Comparison of ENCODE assay signal across 15 cellular contexts in the genomic region with DNA sequence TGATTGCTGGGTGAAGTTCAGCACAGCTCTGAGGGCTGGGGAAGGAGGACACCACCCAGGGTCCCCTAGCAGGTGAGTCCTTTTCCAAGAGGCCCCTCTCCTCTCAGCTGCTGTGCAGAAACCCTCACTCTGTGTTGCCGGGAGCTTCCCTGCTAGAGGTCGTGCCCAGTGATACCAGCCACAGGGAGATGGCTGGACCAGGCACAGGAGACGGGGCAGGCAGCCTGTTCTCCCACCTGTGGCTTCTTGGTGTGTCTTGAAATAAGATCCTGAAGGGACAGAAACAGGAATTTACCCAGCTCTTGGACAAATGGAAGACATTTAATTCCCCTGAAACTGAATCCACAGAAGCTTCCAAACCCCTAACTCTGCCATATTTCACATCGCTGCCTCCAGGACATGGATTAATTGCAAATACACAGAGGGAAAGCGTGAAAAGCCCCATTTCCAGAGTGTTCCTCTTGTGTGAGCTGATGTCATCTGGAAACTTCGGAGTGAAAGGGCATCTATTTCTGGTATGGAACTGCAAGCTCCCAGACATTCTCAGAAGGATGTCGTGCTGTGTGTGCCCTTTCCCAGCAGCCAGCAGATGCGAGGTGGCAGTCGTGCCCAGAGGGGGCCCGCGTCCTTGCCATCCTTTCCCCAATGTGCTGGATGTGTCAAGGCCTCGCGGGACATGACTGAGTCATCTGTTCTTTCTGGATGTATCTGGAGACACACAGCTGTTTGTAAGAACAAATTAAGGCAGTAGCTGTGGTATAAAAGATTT.
DNase-seq lines count a peak whose midpoint lies in the region; ATAC-seq and TF ChIP-seq lines count a peak whose summit lies in the region.
"Had no signal": no experiment of that assay in that cellular context is flagged by ENCODE, and none has a peak within 500 bp of the region (broad histone marks: within the 10 kb centered on the region; RNA-seq: fewer than 3 reads in every experiment).

No MANE protein-coding gene starts in this region.

- no peaks in the 10 kb centered on the region for H3K9me3 ChIP-seq in WERI-Rb-1 (ENCODE audit: severe bottlenecking)
- H3K9me3 ChIP-seq: prostate gland, SK-N-SH had no signal

- no peak overlapping the region for H3K4me3 Mint-ChIP-seq in activated T-helper 1 cell treated with anti-CD3 and anti-CD28 coated beads, Interleukin-12 subunit alpha, Interleukin-12 subunit beta, Interleukin-2, Interleukin-4 antibody, amounts not matched to agents 30 ng/mL and 10 ng/mL and 1 ng/mL, durations not matched to agents 14 hours and 24 hours and 36 hours
- H3K4me3 Mint-ChIP-seq: activated naive CD8-positive, alpha-beta T cell treated with anti-CD3 and anti-CD28 coated beads for 36 hours had no signal

- H3K4me1 Mint-ChIP-seq in activated T-helper 1 cell treated with anti-CD3 and anti-CD28 coated beads, Interleukin-12 subunit alpha, Interleukin-12 subunit beta, Interleukin-2, Interleukin-4 antibody, amounts not matched to agents 30 ng/mL and 10 ng/mL and 1 ng/mL, durations not matched to agents 14 hours and 24 hours and 36 hours (ENCODE audit: low read depth): no peaks in the 10 kb centered on the region
- H3K4me1 Mint-ChIP-seq: activated naive CD8-positive, alpha-beta T cell treated with anti-CD3 and anti-CD28 coated beads for 36 hours had no signal

- TF ChIP-seq CTCF in lower leg skin (IDR thresholded peaks at IDR 0.05) (no peak), WERI-Rb-1 (IDR thresholded peaks at IDR 0.05; ENCODE audit: low read depth, low read length) (no peak)

- H3K4me3 ChIP-seq in lower leg skin (ENCODE audit: low read depth, poor library complexity, severe bottlenecking) (no peak overlapping the region), skin epidermis (no peak overlapping the region), WERI-Rb-1 (ENCODE audit: low read depth, low read length) (no peak overlapping the region)
- H3K4me3 ChIP-seq: BLaER1, prostate gland had no signal

- DNase-seq in GM04503 (ENCODE audit: low read depth) (peak; percentile 32), lower leg skin (ENCODE audit: low spot score in 2 of 2) (peak; percentile 40 to 86), WERI-Rb-1 (no peak)
- DNase-seq in activated T-helper 1 cell treated with anti-CD3 and anti-CD28 coated beads, Interleukin-12 subunit alpha, Interleukin-12 subunit beta, Interleukin-2, Interleukin-4 antibody, amounts not matched to agents 30 ng/mL and 10 ng/mL and 1 ng/mL, durations not matched to agents 14 hours and 24 hours and 36 hours (ENCODE audit: low spot score): no peak
- DNase-seq: activated CD4-positive, alpha-beta T cell treated with anti-CD3 and anti-CD28 coated beads, Interleukin-2, amount 50 U/mL, for 4 hours; activated naive CD8-positive, alpha-beta T cell treated with anti-CD3 and anti-CD28 coated beads for 36 hours; SK-N-SH had no signal

- H3K27ac ChIP-seq in cingulate gyrus (ENCODE audit: low read depth, low read length) (peak overlapping the region; percentile 70), skin epidermis (peak overlapping the region in 16 of 21 experiments; percentile 30 to 80 (median 68)), WERI-Rb-1 (no peak overlapping the region)
- H3K27ac ChIP-seq: BLaER1, KMS-11, prostate gland had no signal

- no peaks in the 10 kb centered on the region for H3K36me3 Mint-ChIP-seq in activated T-helper 1 cell treated with anti-CD3 and anti-CD28 coated beads, Interleukin-12 subunit alpha, Interleukin-12 subunit beta, Interleukin-2, Interleukin-4 antibody, amounts not matched to agents 30 ng/mL and 10 ng/mL and 1 ng/mL, durations not matched to agents 14 hours and 24 hours and 36 hours (ENCODE audit: low read depth)

- no peaks in the 10 kb centered on the region for H3K27me3 Mint-ChIP-seq in activated T-helper 1 cell treated with anti-CD3 and anti-CD28 coated beads, Interleukin-12 subunit alpha, Interleukin-12 subunit beta, Interleukin-2, Interleukin-4 antibody, amounts not matched to agents 30 ng/mL and 10 ng/mL and 1 ng/mL, durations not matched to agents 14 hours and 24 hours and 36 hours (ENCODE audit: insufficient read depth)
- H3K27me3 Mint-ChIP-seq: activated naive CD8-positive, alpha-beta T cell treated with anti-CD3 and anti-CD28 coated beads for 36 hours had no signal

- no peaks in the 10 kb centered on the region for H3K36me3 ChIP-seq in WERI-Rb-1
- H3K36me3 ChIP-seq: prostate gland had no signal

- H3K27me3 ChIP-seq in WERI-Rb-1 (ENCODE audit: insufficient read depth, low read depth, severe bottlenecking): no peaks in the 10 kb centered on the region
- H3K27me3 ChIP-seq: BLaER1 had no signal

- intact Hi-C loops in lower leg skin (cut with DNase I; ENCODE audit: low total_unique reads): no loop called here
- intact Hi-C loops in activated T-helper 1 cell treated with anti-CD3 and anti-CD28 coated beads, Interleukin-12 subunit alpha, Interleukin-12 subunit beta, Interleukin-2, Interleukin-4 antibody, amounts not matched to agents 30 ng/mL and 10 ng/mL and 1 ng/mL, durations not matched to agents 14 hours and 24 hours and 36 hours (cut with micrococcal nuclease): no loop called here

- no peak for TF ChIP-seq POLR2A in lower leg skin (IDR thresholded peaks at IDR 0.05)

- H3K27ac Mint-ChIP-seq in activated T-helper 1 cell treated with anti-CD3 and anti-CD28 coated beads, Interleukin-12 subunit alpha, Interleukin-12 subunit beta, Interleukin-2, Interleukin-4 antibody, amounts not matched to agents 30 ng/mL and 10 ng/mL and 1 ng/mL, durations not matched to agents 14 hours and 24 hours and 36 hours: no peak overlapping the region
- H3K27ac Mint-ChIP-seq: activated naive CD8-positive, alpha-beta T cell treated with anti-CD3 and anti-CD28 coated beads for 36 hours had no signal

- ATAC-seq in HG03571 (IDR thresholded peaks at IDR 0.05; ENCODE audit: unreplicated experiment) (no peak), GM19467 (IDR thresholded peaks at IDR 0.05; ENCODE audit: unreplicated experiment) (no peak)
- ATAC-seq: HCT116 had no signal

- WGBS in lower leg skin, 2 donors: 48 to 52% methylated on average over 13 of the region's 13 CpGs

- H3K9me3 Mint-ChIP-seq in activated T-helper 1 cell treated with anti-CD3 and anti-CD28 coated beads, Interleukin-12 subunit alpha, Interleukin-12 subunit beta, Interleukin-2, Interleukin-4 antibody, amounts not matched to agents 30 ng/mL and 10 ng/mL and 1 ng/mL, durations not matched to agents 14 hours and 24 hours and 36 hours: peaks cover 11% of the 10 kb centered on the region

Comparison
In these comparisons a context has a peak if more than half of its experiments do, and no peak if none do; other contexts are left out.
1. DNase-seq: peak in GM04503 (single experiment) and lower leg skin (2 of 2); none in WERI-Rb-1 (single experiment) and activated T-helper 1 cell treated with anti-CD3 and anti-CD28 coated beads, Interleukin-12 subunit alpha, Interleukin-12 subunit beta, Interleukin-2, Interleukin-4 antibody, amounts not matched to agents 30 ng/mL and 10 ng/mL and 1 ng/mL, durations not matched to agents 14 hours and 24 hours and 36 hours (single experiment).